ENCODE assay signal across 1 cellular context in the genomic region with DNA sequence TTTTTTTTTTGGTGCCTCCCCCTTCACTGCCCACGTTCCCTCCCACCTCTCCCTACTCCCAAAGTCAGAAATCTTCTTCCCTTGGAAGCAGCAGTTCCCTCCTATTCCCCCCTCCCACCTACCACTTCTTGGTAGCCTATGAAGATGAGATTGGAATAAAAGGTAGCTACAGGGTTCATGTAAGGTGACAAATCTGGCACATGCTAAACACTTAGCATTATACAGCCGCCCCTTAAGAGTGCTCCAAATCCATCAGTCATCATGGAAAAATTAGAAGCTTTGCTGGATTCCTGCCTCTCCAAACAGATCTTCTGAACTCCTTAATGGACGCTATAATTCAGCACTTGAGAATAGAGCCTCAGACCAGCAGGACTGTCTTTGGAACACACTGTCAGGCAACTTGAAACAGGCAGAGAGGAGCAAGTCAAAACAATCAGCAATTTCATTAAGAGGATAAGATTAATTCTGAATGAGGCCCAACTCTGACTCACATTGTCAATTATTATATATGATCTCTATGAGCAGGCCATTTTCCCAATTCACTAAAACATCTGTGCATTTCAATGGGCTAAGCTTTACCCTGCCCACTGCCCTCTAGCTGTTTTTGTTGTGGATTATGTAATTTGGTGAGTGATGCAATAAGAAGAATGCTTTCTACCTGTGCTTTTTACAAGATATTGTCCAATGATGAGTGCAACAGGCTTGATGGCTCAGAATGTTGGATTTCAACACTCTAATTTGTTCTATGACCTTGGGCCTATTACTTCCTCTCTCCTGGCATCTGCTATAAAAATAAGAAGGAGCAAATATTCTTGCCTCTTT.
TF ChIP-seq lines count a peak whose summit lies in the region.

No MANE protein-coding gene starts in this region.

TF ChIP-seq in K562, 482 proteins besides CTCF, POLR2A, EP300 and RAD21 (continued from another document):
- TF ChIP-seq KLF10 (CRISPR knock-in tag; IDR thresholded peaks at IDR 0.05) = no peak
- no peak for TF ChIP-seq SREBF2 (CRISPR knock-in tag; IDR thresholded peaks at IDR 0.05)
- peak; percentile 56; the same call in 1 of the 2 replicates for TF ChIP-seq CEBPB (tag; IDR thresholded peaks at IDR 0.05)
- TF ChIP-seq PML (IDR thresholded peaks at IDR 0.05; ENCODE audit: low read length) = no peak
- TF ChIP-seq, protein P1, sequence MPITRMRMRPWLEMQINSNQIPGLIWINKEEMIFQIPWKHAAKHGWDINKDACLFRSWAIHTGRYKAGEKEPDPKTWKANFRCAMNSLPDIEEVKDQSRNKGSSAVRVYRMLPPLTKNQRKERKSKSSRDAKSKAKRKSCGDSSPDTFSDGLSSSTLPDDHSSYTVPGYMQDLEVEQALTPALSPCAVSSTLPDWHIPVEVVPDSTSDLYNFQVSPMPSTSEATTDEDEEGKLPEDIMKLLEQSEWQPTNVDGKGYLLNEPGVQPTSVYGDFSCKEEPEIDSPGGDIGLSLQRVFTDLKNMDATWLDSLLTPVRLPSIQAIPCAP (CRISPR knock-in tag; IDR thresholded peaks at IDR 0.05; ENCODE audit: borderline replicate concordance) = no peak
- TF ChIP-seq, protein P2, sequence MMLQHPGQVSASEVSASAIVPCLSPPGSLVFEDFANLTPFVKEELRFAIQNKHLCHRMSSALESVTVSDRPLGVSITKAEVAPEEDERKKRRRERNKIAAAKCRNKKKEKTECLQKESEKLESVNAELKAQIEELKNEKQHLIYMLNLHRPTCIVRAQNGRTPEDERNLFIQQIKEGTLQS (IDR thresholded peaks at IDR 0.05) = peak; percentile 37; the same call in 1 of the 2 replicates
- TF ChIP-seq, protein P2 (CRISPR knock-in tag; conservative IDR thresholded peaks at IDR 0.05) = no peak
- TF ChIP-seq PHTF2 (CRISPR knock-in tag; IDR thresholded peaks at IDR 0.05) = no peak
- no peak for TF ChIP-seq ZNF23 (CRISPR knock-in tag; IDR thresholded peaks at IDR 0.05)
- TF ChIP-seq, protein P3, sequence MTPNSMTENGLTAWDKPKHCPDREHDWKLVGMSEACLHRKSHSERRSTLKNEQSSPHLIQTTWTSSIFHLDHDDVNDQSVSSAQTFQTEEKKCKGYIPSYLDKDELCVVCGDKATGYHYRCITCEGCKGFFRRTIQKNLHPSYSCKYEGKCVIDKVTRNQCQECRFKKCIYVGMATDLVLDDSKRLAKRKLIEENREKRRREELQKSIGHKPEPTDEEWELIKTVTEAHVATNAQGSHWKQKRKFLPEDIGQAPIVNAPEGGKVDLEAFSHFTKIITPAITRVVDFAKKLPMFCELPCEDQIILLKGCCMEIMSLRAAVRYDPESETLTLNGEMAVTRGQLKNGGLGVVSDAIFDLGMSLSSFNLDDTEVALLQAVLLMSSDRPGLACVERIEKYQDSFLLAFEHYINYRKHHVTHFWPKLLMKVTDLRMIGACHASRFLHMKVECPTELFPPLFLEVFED (CRISPR knock-in tag; conservative IDR thresholded peaks at IDR 0.05) = no peak
- no peak for TF ChIP-seq NR2C1 (IDR thresholded peaks at IDR 0.05)
- no peak for TF ChIP-seq NR2C1 (tag; IDR thresholded peaks at IDR 0.05)
- no peak for TF ChIP-seq ZNF444 (CRISPR knock-in tag; IDR thresholded peaks at IDR 0.05)
- TF ChIP-seq CEBPG (CRISPR knock-in tag; IDR thresholded peaks at IDR 0.05) = no peak
- TF ChIP-seq CEBPG (tag; conservative IDR thresholded peaks at IDR 0.05 in 1 of 2, IDR thresholded peaks at IDR 0.05 in 1 of 2) = peak; percentile 26 to 42; a peak in 2 of 4 replicates
- no peak for TF ChIP-seq FOXK1 (CRISPR knock-in tag; IDR thresholded peaks at IDR 0.05; ENCODE audit: borderline replicate concordance)
- no peak for TF ChIP-seq ZNF41 (CRISPR knock-in tag; conservative IDR thresholded peaks at IDR 0.05)
- no peak for TF ChIP-seq BDP1 (IDR thresholded peaks at IDR 0.05; ENCODE audit: insufficient read depth, insufficient read length)
- no peak for TF ChIP-seq CBFA2T3 (IDR thresholded peaks at IDR 0.05)
